ENCODE assay signal across 20 cellular contexts in the genomic region with DNA sequence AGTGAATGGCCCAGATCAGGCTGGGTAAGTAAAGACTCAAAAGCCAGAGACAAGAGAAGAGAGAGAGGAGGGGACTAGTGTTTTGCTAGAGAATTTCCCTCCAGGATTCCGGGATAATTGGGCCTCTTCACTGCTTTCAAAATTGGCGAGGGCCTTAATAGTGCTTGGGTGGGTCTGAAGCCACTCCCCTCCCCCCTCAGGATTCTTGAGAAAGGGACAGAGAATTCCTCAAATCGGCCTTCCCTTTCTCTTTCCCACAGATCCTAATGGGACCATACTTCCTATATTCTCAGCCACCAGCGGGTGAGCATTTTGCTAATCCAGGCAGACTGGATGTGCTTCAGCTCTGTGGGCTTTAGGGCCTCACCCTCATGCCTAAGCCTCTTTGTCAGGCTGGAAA. TPM values are rescaled to one million over a fixed set of nuclear protein-coding genes. Genes with fewer than 3 reads are reported as not detected.
DNase-seq lines count a peak whose midpoint lies in the region; ATAC-seq and TF ChIP-seq lines count a peak whose summit lies in the region.
"Had no signal": no experiment of that assay in that cellular context is flagged by ENCODE, and none has a peak within 500 bp of the region (broad histone marks: within the 10 kb centered on the region; RNA-seq: fewer than 3 reads in every experiment).

No MANE protein-coding gene starts in this region.

- H3K9me3 Mint-ChIP-seq in endodermal cell: no peaks in the 10 kb centered on the region
- no peaks in the 10 kb centered on the region for H3K9me3 Mint-ChIP-seq in neural progenitor cell
- H3K9me3 Mint-ChIP-seq: CD8-positive, alpha-beta T cell; IgD-negative memory B cell had no signal

- intact Hi-C loops in HCT116 (cut with micrococcal nuclease) (no loop called here), OCI-LY7 (cut with micrococcal nuclease; ENCODE audit: unreplicated experiment) (loop anchor here (5.0 kb wide), 1 partner anchor 273 kb away; no protein-coding TSS in a partner anchor)

- peaks cover 41% of the 10 kb centered on the region for H3F3A ChIP-seq in neural progenitor cell (ENCODE audit: low read depth)

- H3K4me3 ChIP-seq in HCT116 (replicated peaks in 1 of 2; ENCODE audit: low read depth in 1 of 2, low read length in 2 of 2) (no peak overlapping the region), endodermal cell (ENCODE audit: low read length) (no peak overlapping the region), neural progenitor cell (no peak overlapping the region), OCI-LY7 (ENCODE audit: low read depth, low read length, poor library complexity, severe bottlenecking) (no peak overlapping the region)

- no peak for TF ChIP-seq POLR2A in HCT116 (IDR thresholded peaks at IDR 0.05; ENCODE audit: borderline replicate concordance, extremely low read depth, insufficient read depth, insufficient read length)

- no peak for ATAC-seq in HCT116
- ATAC-seq: CD8-positive, alpha-beta T cell had no signal

- RAD21 ChIA-PET in HCT116 (lab: Charles Lee; ENCODE audit: low non-redundant PET in 1 of 2, low total read pairs in 2 of 2, uncharacterized antibody in 2 of 2, unreplicated experiment in 2 of 2): no interaction called here

- WGBS in endodermal cell (ENCODE audit: insufficient coverage in 1 of 2, insufficient read length in 1 of 2), 2 experiments: 70% methylated on average over 4 of the region's 4 CpGs

- H3K9ac ChIP-seq in HCT116 (ENCODE audit: low read length) (no peak overlapping the region), endodermal cell (ENCODE audit: extremely low read depth, low read length, poor library complexity, severe bottlenecking) (no peak overlapping the region), neural progenitor cell (no peak overlapping the region)

- no peak overlapping the region for H3K4me2 ChIP-seq in HCT116 (ENCODE audit: low read length)
- peak overlapping the region; percentile 62 for H3K4me2 ChIP-seq in neural progenitor cell
- H3K4me2 ChIP-seq in OCI-LY7 (ENCODE audit: low read length): no peak overlapping the region

- H3K4me3 Mint-ChIP-seq in endodermal cell: no peak overlapping the region
- no peak overlapping the region for H3K4me3 Mint-ChIP-seq in neural progenitor cell
- H3K4me3 Mint-ChIP-seq: CD8-positive, alpha-beta T cell; IgD-negative memory B cell had no signal

- H3K36me3 Mint-ChIP-seq in endodermal cell (ENCODE audit: low read depth) (peaks cover 13% of the 10 kb centered on the region), neural progenitor cell (peaks cover 3% of the 10 kb centered on the region)

- H3K4me1 Mint-ChIP-seq in endodermal cell (peaks cover 1% of the 10 kb centered on the region), neural progenitor cell (no peaks in the 10 kb centered on the region)

- H3K9me3 ChIP-seq in HCT116 (ENCODE audit: control insufficient read depth in 1 of 2, insufficient read depth in 1 of 2, low read depth in 1 of 2, low read length in 2 of 2) (no peaks in the 10 kb centered on the region), endodermal cell (ENCODE audit: control insufficient read depth, low read length) (no peaks in the 10 kb centered on the region), neural progenitor cell (ENCODE audit: low read depth) (no peaks in the 10 kb centered on the region), OCI-LY7 (ENCODE audit: low read length) (no peaks in the 10 kb centered on the region)
- H3K9me3 ChIP-seq: BE2C had no signal

- H3K27ac Mint-ChIP-seq in endodermal cell: peak overlapping the region; percentile 20
- H3K27ac Mint-ChIP-seq in neural progenitor cell: peak overlapping the region; percentile 90
- H3K27ac Mint-ChIP-seq: CD8-positive, alpha-beta T cell had no signal

- H2AFZ ChIP-seq in HCT116 (ENCODE audit: low read depth, low read length, poor library complexity, severe bottlenecking) (no peak overlapping the region), neural progenitor cell (replicated peaks) (no peak overlapping the region), OCI-LY7 (ENCODE audit: low read length) (no peak overlapping the region)

- H3K27me3 Mint-ChIP-seq in endodermal cell (ENCODE audit: insufficient read depth): no peaks in the 10 kb centered on the region
- H3K27me3 Mint-ChIP-seq in neural progenitor cell (ENCODE audit: insufficient read depth, low read depth): peaks cover 4% of the 10 kb centered on the region
- H3K27me3 Mint-ChIP-seq: IgD-negative memory B cell had no signal

- no peak for DNase-seq in HCT116 (ENCODE audit: low read depth, low spot score)
- peak; percentile 22 for DNase-seq in NCI-H2227 treated with DMSO at 0.1 percent for 48 hours (lab: John Stamatoyannopoulos, UW)
- no peak for DNase-seq in endodermal cell
- peak; percentile 90 for DNase-seq in neural progenitor cell (ENCODE audit: low spot score)
- DNase-seq in HPDE6-E6E7 (ENCODE audit: extremely low spot score): no peak
- DNase-seq in OCI-LY7 (ENCODE audit: low spot score): no peak
- DNase-seq in T-helper 1 cell: no peak
- no peak for DNase-seq in effector CD4-positive, alpha-beta T cell
- DNase-seq: BE2C; CD8-positive, alpha-beta T cell; DND-41; GF-D8; MV-4-11; NCI-H1436; NCI-H2029 treated with DMSO at 0.1 percent for 48 hours; NCI-H524 treated with DMSO at 0.1 percent for 48 hours; SHP77 treated with DMSO at 0.1 percent for 48 hours had no signal

- BruUV-seq in HCT116 (replicated peaks; lab: Mats Ljungman, UMichigan) (no TSS peak), OCI-LY7 (replicated peaks; lab: Mats Ljungman, UMichigan) (no TSS peak)

- POLR2A ChIA-PET in HCT116 (lab: Charles Lee): interaction anchor here (2.6 kb wide), 1 partner anchor 10 kb away, joined by 10 read pairs; no protein-coding TSS in a partner anchor
- POLR2A ChIA-PET in OCI-LY7 (lab: Charles Lee): interaction anchor here (0.5 kb wide), 1 partner anchor 8 kb away, joined by 4 read pairs; no protein-coding TSS in a partner anchor

- H3K27me3 ChIP-seq in HCT116 (ENCODE audit: insufficient read depth, low read length): no peaks in the 10 kb centered on the region
- H3K27me3 ChIP-seq in endodermal cell (ENCODE audit: control insufficient read depth, insufficient read depth, low read length, poor library complexity, severe bottlenecking): no peaks in the 10 kb centered on the region
- no peaks in the 10 kb centered on the region for H3K27me3 ChIP-seq in neural progenitor cell
- H3K27me3 ChIP-seq: BE2C had no signal

- TF ChIP-seq RAD21 in HCT116 (IDR thresholded peaks at IDR 0.05; ENCODE audit: low read depth): no peak

- no peak overlapping the region for H3K27ac ChIP-seq in HCT116 (ENCODE audit: low read depth, low read length)
- H3K27ac ChIP-seq in endodermal cell (ENCODE audit: low read depth, low read length): no peak overlapping the region
- H3K27ac ChIP-seq in neural progenitor cell: peak overlapping the region; percentile 97
- H3K27ac ChIP-seq in OCI-LY7 (ENCODE audit: low read depth, low read length, poor library complexity, severe bottlenecking): no peak overlapping the region

- TF ChIP-seq CTCF in HCT116 (IDR thresholded peaks at IDR 0.05 in 2 of 3, conservative IDR thresholded peaks at IDR 0.05 in 1 of 3; ENCODE audit: borderline replicate concordance in 1 of 3, insufficient read depth in 1 of 3, low read depth in 2 of 3, low read length in 2 of 3) (no peak), endodermal cell (conservative IDR thresholded peaks at IDR 0.05) (no peak), neural progenitor cell (IDR thresholded peaks at IDR 0.05) (no peak), OCI-LY7 (conservative IDR thresholded peaks at IDR 0.05; ENCODE audit: low read length) (no peak)

- H4K20me1 ChIP-seq in HCT116 (ENCODE audit: insufficient read depth): no peaks in the 10 kb centered on the region
- no peaks in the 10 kb centered on the region for H4K20me1 ChIP-seq in neural progenitor cell (ENCODE audit: low read depth)
- H4K20me1 ChIP-seq in OCI-LY7 (ENCODE audit: insufficient read depth, low read length): no peaks in the 10 kb centered on the region

- no peaks in the 10 kb centered on the region for H3K79me2 ChIP-seq in HCT116 (ENCODE audit: insufficient read depth, low read length)
- no peaks in the 10 kb centered on the region for H3K79me2 ChIP-seq in neural progenitor cell (ENCODE audit: low read depth)
- no peaks in the 10 kb centered on the region for H3K79me2 ChIP-seq in OCI-LY7 (ENCODE audit: insufficient read depth, low read depth, low read length)

- CTCF ChIA-PET in HCT116 (lab: Charles Lee) (no interaction called here), OCI-LY7 (lab: Charles Lee; ENCODE audit: unreplicated experiment) (interaction anchor here (0.6 kb wide), 1 partner anchor 273 kb away, joined by 3 read pairs; no protein-coding TSS in a partner anchor)

- H3K4me1 ChIP-seq in HCT116 (ENCODE audit: control insufficient read depth in 1 of 2, insufficient read depth in 2 of 2, low read length in 2 of 2) (peaks cover 9 to 63% of the 10 kb centered on the region in 2 experiments), endodermal cell (ENCODE audit: control insufficient read depth, insufficient read depth, low read length) (no peaks in the 10 kb centered on the region), neural progenitor cell (peaks cover 20% of the 10 kb centered on the region), OCI-LY7 (ENCODE audit: insufficient read depth, low read length, poor library complexity, severe bottlenecking) (peaks cover 10% of the 10 kb centered on the region)
- H3K4me1 ChIP-seq: BE2C had no signal

- H3K36me3 ChIP-seq in HCT116 (ENCODE audit: control insufficient read depth in 1 of 2, insufficient read depth in 2 of 2, low read length in 2 of 2) (peaks cover 4 to 11% of the 10 kb centered on the region in 2 experiments; a peak in 2 of 4 replicates), endodermal cell (ENCODE audit: control insufficient read depth, insufficient read depth, low read length) (peaks cover 22% of the 10 kb centered on the region), neural progenitor cell (no peaks in the 10 kb centered on the region), OCI-LY7 (ENCODE audit: insufficient read depth, low read length) (peaks cover 42% of the 10 kb centered on the region)
- H3K36me3 ChIP-seq: BE2C had no signal

- no peaks in the 10 kb centered on the region for H3K9me2 ChIP-seq in HCT116 (ENCODE audit: insufficient read depth)
- H3K9me2 ChIP-seq in OCI-LY7 (ENCODE audit: insufficient read depth, low read length): no peaks in the 10 kb centered on the region

RNA-seq across cellular contexts. Expression of a gene that starts 11.9 kb away (rescaled TPM):
- total RNA-seq in HCT116 (2021; ENCODE audit: unreplicated experiment): 245 TPM
- polyA plus RNA-seq in HCT116 (2012): 354 and 441 TPM in 2 replicates
- 1 to 10 TPM; 1.5 to 2.6 TPM for total RNA-seq in endodermal cell
- polyA plus RNA-seq in endodermal cell (2013, experiment 1 of 2): 0.50 TPM
- 0.87 TPM for polyA plus RNA-seq in endodermal cell (2013, experiment 2 of 2)
- 0.21 and 0.99 TPM in 2 replicates for total RNA-seq in neural progenitor cell (ENCODE audit: low replicate concordance)
- total RNA-seq in OCI-LY7 (2014; rRNA removed; shearing (Covaris generic)): 0.75 and 0.95 TPM in 2 replicates
- total RNA-seq in OCI-LY7 (2022): 1.8 and 3.9 TPM in 2 replicates
- total RNA-seq: LHCN-M2 had no signal
- polyA plus RNA-seq: IgD-negative memory B cell had no signal

RNA-seq across cellular contexts. Expression of a gene that starts 15.2 kb away (rescaled TPM):
- total RNA-seq in HCT116 (2021; ENCODE audit: unreplicated experiment) (37.2 TPM), endodermal cell (10 to 100 TPM; 32.6 to 38.5 TPM), neural progenitor cell (ENCODE audit: low replicate concordance) (6.8 and 10.9 TPM in 2 replicates), OCI-LY7 (2022) (43.7 and 46.6 TPM in 2 replicates)
- polyA plus RNA-seq in HCT116 (2012): 42.0 and 42.9 TPM in 2 replicates
- polyA plus RNA-seq in endodermal cell (2013, experiment 1 of 2): 24.5 TPM
- 21.1 TPM for polyA plus RNA-seq in endodermal cell (2013, experiment 2 of 2)
- total RNA-seq in OCI-LY7 (2014; rRNA removed; shearing (Covaris generic)): 17.5 and 18.1 TPM in 2 replicates

RNA-seq across cellular contexts. Expression of a gene that starts 25.4 kb away (rescaled TPM):
- total RNA-seq in HCT116 (2021; ENCODE audit: unreplicated experiment): 14.8 TPM
- 7.2 and 8.1 TPM in 2 replicates for polyA plus RNA-seq in HCT116 (2012)
- total RNA-seq in endodermal cell: 10 to 100 TPM; 21.3 to 23.2 TPM
- polyA plus RNA-seq in endodermal cell (2013, experiment 1 of 2): 11.5 TPM
- polyA plus RNA-seq in endodermal cell (2013, experiment 2 of 2): 11.3 TPM
- 6.1 and 9.6 TPM in 2 replicates for total RNA-seq in neural progenitor cell (ENCODE audit: low replicate concordance)
- 9.2 and 13.8 TPM in 2 replicates for total RNA-seq in OCI-LY7 (2014; rRNA removed; shearing (Covaris generic))
- total RNA-seq in OCI-LY7 (2022): 15.2 and 17.4 TPM in 2 replicates

RNA-seq across cellular contexts. Expression of a gene that starts 38.9 kb away (rescaled TPM):
- total RNA-seq in HCT116 (2021; ENCODE audit: unreplicated experiment): not detected
- polyA plus RNA-seq in HCT116 (2012): 0.11 TPM in 1 of 2 replicates, not detected in the other
- total RNA-seq in endodermal cell: not detected
- polyA plus RNA-seq in endodermal cell (2013, experiment 1 of 2): not detected
- not detected for polyA plus RNA-seq in endodermal cell (2013, experiment 2 of 2)
- not detected in 2 replicates for total RNA-seq in neural progenitor cell (ENCODE audit: low replicate concordance)
- total RNA-seq in OCI-LY7 (2014; rRNA removed; shearing (Covaris generic)): not detected in 2 replicates
- total RNA-seq in OCI-LY7 (2022): not detected in 2 replicates
- total RNA-seq: CD8-positive, alpha-beta T cell; LHCN-M2 had no signal
- polyA plus RNA-seq: AG04450, IgD-negative memory B cell had no signal

RNA-seq across cellular contexts. Expression of a gene that starts 46.6 kb away (rescaled TPM):
- total RNA-seq in HCT116 (2021; ENCODE audit: unreplicated experiment) (119 TPM), endodermal cell (100 to 1,000 TPM; 103 to 120 TPM), neural progenitor cell (ENCODE audit: low replicate concordance) (28.6 and 49.6 TPM in 2 replicates), OCI-LY7 (2022) (96.0 and 106 TPM in 2 replicates)
- 105 and 121 TPM in 2 replicates for polyA plus RNA-seq in HCT116 (2012)
- polyA plus RNA-seq in endodermal cell (2013, experiment 1 of 2): 84.1 TPM
- polyA plus RNA-seq in endodermal cell (2013, experiment 2 of 2): 80.0 TPM
- total RNA-seq in OCI-LY7 (2014; rRNA removed; shearing (Covaris generic)): 65.7 and 89.3 TPM in 2 replicates

Comparison
In these comparisons a context has a peak if more than half of its experiments do, and no peak if none do; other contexts are left out.
1. DNase-seq: peak in NCI-H2227 treated with DMSO at 0.1 percent for 48 hours (single experiment) and neural progenitor cell (single experiment); none in HCT116 (single experiment), endodermal cell (single experiment), HPDE6-E6E7 (single experiment), OCI-LY7 (single experiment), T-helper 1 cell (0 of 5) and effector CD4-positive, alpha-beta T cell (single experiment).
2. RNA of a gene that starts 11.9 kb away (total RNA-seq): 245 TPM in HCT116 (single experiment); 0.75 to 3.9 TPM in OCI-LY7, 1.5 to 2.6 TPM in endodermal cell and 0.21 to 0.99 TPM in neural progenitor cell; every median in the first group is over 10 times any median in the second.